Comparison of ENCODE assay signal across 26 cellular contexts in the genomic region with DNA sequence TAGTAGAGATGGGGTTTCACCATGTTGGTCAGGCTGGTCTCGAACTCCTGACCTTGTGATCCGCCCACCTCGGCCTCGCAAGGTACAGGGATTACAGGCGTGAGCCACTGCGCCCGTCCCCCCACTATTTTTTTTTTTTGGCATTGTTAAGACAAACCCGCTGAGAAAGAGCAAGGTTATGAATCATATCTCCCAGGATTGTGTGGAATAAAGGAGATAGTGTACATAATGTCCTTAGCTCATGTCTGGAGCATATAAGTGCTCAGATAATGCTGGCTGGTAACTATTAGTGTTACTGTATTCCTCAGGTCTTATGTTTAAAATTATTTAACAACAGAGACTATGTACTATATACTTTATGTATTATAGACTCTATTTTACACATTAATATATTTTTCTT.
"Had no signal": no experiment of that assay in that cellular context is flagged by ENCODE, and none has a peak within 500 bp of the region (broad histone marks: within the 10 kb centered on the region; RNA-seq: fewer than 3 reads in every experiment).

No MANE protein-coding gene starts in this region.

- DNase-seq: effector memory CD8-positive, alpha-beta T cell; foreskin melanocyte; glutamatergic neuron; heart right ventricle; hippocampal formation; immature natural killer cell; left ventricle myocardium superior; lower lobe of right lung; naive thymus-derived CD8-positive, alpha-beta T cell; nephron progenitor cell; nucleus accumbens; ovary; posterior cingulate gyrus; psoas muscle; right cardiac atrium; spleen; stimulated activated CD4-positive, alpha-beta T cell treated with anti-CD3 and anti-CD28 coated beads, Interleukin-4, amount 100 ng/mL, for 4 hours; stimulated activated naive CD8-positive, alpha-beta T cell treated with anti-CD3 and anti-CD28 coated beads, Interleukin-15, Interleukin-2, amounts not matched to agents 100 U/mL and 50 U/mL, for 24 hours; substantia nigra; testis had no signal

- H3K4me3 ChIP-seq: coronary artery, heart right ventricle, lower lobe of right lung, ovary, psoas muscle, skin epidermis, spleen, testis, tibial nerve, upper lobe of left lung had no signal

- ATAC-seq: effector memory CD8-positive, alpha-beta T cell; esophagus mucosa; heart right ventricle; left ventricle myocardium superior; lower lobe of right lung; naive thymus-derived CD8-positive, alpha-beta T cell; psoas muscle; right cardiac atrium; stimulated activated memory B cell treated with anti-CD40 and anti-IgM and Interleukin-4, amounts not matched to agents 10 μg/mL and 1 μg/mL and 100 μg/mL, for 72 hours; stimulated activated naive CD8-positive, alpha-beta T cell treated with anti-CD3 and anti-CD28 coated beads, Interleukin-15, Interleukin-2, amounts not matched to agents 100 U/mL and 50 U/mL, for 24 hours had no signal
